20 cellular contexts compared by ENCODE assay signal in genomic region chr7:94305836-94306235, GRCh38.
DNase-seq lines count a peak whose midpoint lies in the region; TF ChIP-seq lines count a peak whose summit lies in the region.
"Had no signal": no experiment of that assay in that cellular context is flagged by ENCODE, and none has a peak within 500 bp of the region (broad histone marks: within the 10 kb centered on the region; RNA-seq: fewer than 3 reads in every experiment).

No MANE protein-coding gene starts in this region.

- peak overlapping the region; percentile 24 for H3K27ac Mint-ChIP-seq in neural progenitor cell
- H3K27ac Mint-ChIP-seq: B cell; CD4-positive, CD25-positive, alpha-beta regulatory T cell; CD8-positive, alpha-beta T cell; HFFc6 had no signal

- whole genome bisulfite sequencing in mesendoderm (ENCODE audit: extremely low coverage, insufficient coverage, low lambda C conversion rate): no CpG with 5 or more reads among the region's 3 CpGs

- H3K18ac ChIP-seq in mesendoderm (ENCODE audit: low read length): peak overlapping the region; percentile 91

- H2AK5ac ChIP-seq in mesendoderm (ENCODE audit: low read length): no peak overlapping the region

- H3K23ac ChIP-seq in mesendoderm (ENCODE audit: low read length): no peak overlapping the region

- H3K4me2 ChIP-seq in mesendoderm (ENCODE audit: low read length) (no peak overlapping the region), neural progenitor cell (no peak overlapping the region)
- H3K4me2 ChIP-seq: BLaER1 had no signal

- H2BK5ac ChIP-seq in mesendoderm (ENCODE audit: low read length): no peak overlapping the region

- H3K79me1 ChIP-seq in mesendoderm (ENCODE audit: low read length): no peaks in the 10 kb centered on the region

- no peaks in the 10 kb centered on the region for H3F3A ChIP-seq in neural progenitor cell (ENCODE audit: low read depth)

- H3K4me3 Mint-ChIP-seq in neural progenitor cell: no peak overlapping the region
- H3K4me3 Mint-ChIP-seq: B cell; CD4-positive, CD25-positive, alpha-beta regulatory T cell; CD8-positive, alpha-beta T cell; HFFc6 had no signal

- H4K20me1 ChIP-seq in neural progenitor cell (ENCODE audit: low read depth): no peaks in the 10 kb centered on the region
- H4K20me1 ChIP-seq: BLaER1 had no signal

- peaks cover 19% of the 10 kb centered on the region for H3K9me3 Mint-ChIP-seq in neural progenitor cell
- H3K9me3 Mint-ChIP-seq: HFFc6 had no signal

- H2BK15ac ChIP-seq in mesendoderm (replicated peaks; ENCODE audit: low read depth): no peak overlapping the region

- no peak overlapping the region for H3K9ac ChIP-seq in mesendoderm (ENCODE audit: low read length)
- no peak overlapping the region for H3K9ac ChIP-seq in neural progenitor cell
- H3K9ac ChIP-seq: BLaER1 had no signal

- H3K4me1 ChIP-seq in mesendoderm (ENCODE audit: control insufficient read depth, low read depth, low read length): peaks cover 7% of the 10 kb centered on the region
- peaks cover 19% of the 10 kb centered on the region for H3K4me1 ChIP-seq in neural progenitor cell
- H3K4me1 ChIP-seq: BLaER1 had no signal

- no peak overlapping the region for H4K5ac ChIP-seq in mesendoderm (ENCODE audit: low read length)

- H4K8ac ChIP-seq in mesendoderm (ENCODE audit: low read depth, low read length): no peak overlapping the region

- no peaks in the 10 kb centered on the region for H3K27me3 ChIP-seq in mesendoderm (ENCODE audit: insufficient read depth, low read length, poor library complexity)
- no peaks in the 10 kb centered on the region for H3K27me3 ChIP-seq in neural progenitor cell
- H3K27me3 ChIP-seq: BLaER1 had no signal

- H3K4ac ChIP-seq in mesendoderm (ENCODE audit: low read depth, low read length): peak overlapping the region; percentile 45

- no peaks in the 10 kb centered on the region for H3K79me2 ChIP-seq in mesendoderm (ENCODE audit: control insufficient read depth, insufficient read depth, low read length)
- no peaks in the 10 kb centered on the region for H3K79me2 ChIP-seq in neural progenitor cell (ENCODE audit: low read depth)

- DNase-seq in DMS53 (lab: John Stamatoyannopoulos, UW): peak; percentile 9
- DNase-seq in DMS53 treated with DMSO at 0.1 percent for 48 hours (lab: John Stamatoyannopoulos, UW; ENCODE audit: unreplicated experiment): no peak
- DNase-seq in mesendoderm: no peak
- no peak for DNase-seq in neural progenitor cell (ENCODE audit: low spot score)
- no peak for DNase-seq in KBM-7
- DNase-seq in NCI-H2227 treated with DMSO at 0.1 percent for 48 hours (lab: John Stamatoyannopoulos, UW): no peak
- no peak for DNase-seq in HK-2 (ENCODE audit: unreplicated experiment)
- DNase-seq: Caco-2; CD4-positive, CD25-positive, alpha-beta regulatory T cell; CD8-positive, alpha-beta T cell; DMS153; DMS79 treated with DMSO at 0.1 percent for 48 hours; GF-D8; GOT3; HFFc6 had no signal

- H3K27ac ChIP-seq in mesendoderm (ENCODE audit: low read depth, low read length) (no peak overlapping the region), neural progenitor cell (no peak overlapping the region)
- H3K27ac ChIP-seq: 22Rv1, BLaER1, C4-2B had no signal

- no peak for TF ChIP-seq CTCF in neural progenitor cell (IDR thresholded peaks at IDR 0.05)

- H2BK120ac ChIP-seq in mesendoderm (ENCODE audit: low read depth, low read length): no peak overlapping the region

- H3K9me3 ChIP-seq in neural progenitor cell (ENCODE audit: low read depth): no peaks in the 10 kb centered on the region
- H3K9me3 ChIP-seq: BLaER1, Caco-2, HAP-1 had no signal

- H2AFZ ChIP-seq in neural progenitor cell (replicated peaks): no peak overlapping the region

- H3K4me3 ChIP-seq in mesendoderm (ENCODE audit: low read length) (no peak overlapping the region), neural progenitor cell (no peak overlapping the region)
- H3K4me3 ChIP-seq: BLaER1, HAP-1 had no signal

- peaks cover 2% of the 10 kb centered on the region for H3K36me3 Mint-ChIP-seq in neural progenitor cell
- H3K36me3 Mint-ChIP-seq: CD4-positive, CD25-positive, alpha-beta regulatory T cell; CD8-positive, alpha-beta T cell had no signal

- in situ Hi-C loops in KBM-7 (cut with MboI; ENCODE audit: low pct_unique_long_range_greater_than_20kb, low sequenced_read_pairs): no loop called here

- H3K27me3 Mint-ChIP-seq in neural progenitor cell (ENCODE audit: insufficient read depth, low read depth): peaks cover 2% of the 10 kb centered on the region
- H3K27me3 Mint-ChIP-seq: CD4-positive, CD25-positive, alpha-beta regulatory T cell had no signal

- no peaks in the 10 kb centered on the region for H3K36me3 ChIP-seq in mesendoderm (ENCODE audit: control insufficient read depth, insufficient read depth, low read length)
- H3K36me3 ChIP-seq in neural progenitor cell: no peaks in the 10 kb centered on the region
- H3K36me3 ChIP-seq: BLaER1, HAP-1 had no signal

- peak overlapping the region; percentile 35 for H3K56ac ChIP-seq in mesendoderm (ENCODE audit: low read length)

- H3K4me1 Mint-ChIP-seq in neural progenitor cell: peaks cover 30% of the 10 kb centered on the region
- H3K4me1 Mint-ChIP-seq: B cell; CD4-positive, CD25-positive, alpha-beta regulatory T cell had no signal
